Comparison of ENCODE assay signal across 7 cellular contexts in the genomic region with DNA sequence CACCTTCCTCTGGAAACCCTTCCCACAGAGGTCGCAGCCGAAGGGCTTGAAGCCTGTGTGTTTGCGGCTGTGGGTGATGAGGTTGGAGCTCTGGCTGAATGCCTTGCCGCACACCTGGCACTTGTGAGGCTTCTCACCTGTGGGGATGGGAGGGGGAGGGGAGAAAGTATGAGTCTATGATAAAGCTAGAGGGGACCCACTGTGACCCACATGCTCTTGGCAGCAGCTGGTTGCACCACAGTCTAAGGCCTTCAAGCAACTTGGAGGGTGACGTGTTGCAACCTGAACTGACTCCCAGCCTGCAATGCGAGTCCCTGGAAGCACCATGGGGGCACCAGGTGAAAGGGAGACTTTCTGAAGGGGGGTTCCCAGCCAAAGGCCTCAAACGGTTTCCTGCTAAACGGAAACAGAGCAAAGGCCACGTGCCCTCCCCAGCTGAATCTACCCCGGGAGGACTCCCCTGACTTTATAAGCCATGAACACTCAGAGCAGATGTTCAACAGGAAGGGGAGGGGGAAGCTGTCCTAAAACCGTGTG. TPM values are rescaled to one million over a fixed set of nuclear protein-coding genes. Genes with fewer than 3 reads are reported as not detected.
DNase-seq lines count a peak whose midpoint lies in the region; TF ChIP-seq lines count a peak whose summit lies in the region.

No MANE protein-coding gene starts in this region.

- no peaks in the 10 kb centered on the region for H3K27me3 Mint-ChIP-seq in activated T-helper 2 cell treated with anti-CD3 and anti-CD28 coated beads, Interferon-gamma antibody, Interleukin-2, Interleukin-4, amounts not matched to agents 10 μg/mL and 5 μg/mL and 100 μg/mL, durations not matched to agents 14 hours and 24 hours and 36 hours (ENCODE audit: low read depth)

- peaks cover 96% of the 10 kb centered on the region for H3K36me3 Mint-ChIP-seq in activated T-helper 2 cell treated with anti-CD3 and anti-CD28 coated beads, Interferon-gamma antibody, Interleukin-2, Interleukin-4, amounts not matched to agents 10 μg/mL and 5 μg/mL and 100 μg/mL, durations not matched to agents 14 hours and 24 hours and 36 hours (ENCODE audit: low read depth)

- H3K9me3 Mint-ChIP-seq in activated T-helper 2 cell treated with anti-CD3 and anti-CD28 coated beads, Interferon-gamma antibody, Interleukin-2, Interleukin-4, amounts not matched to agents 10 μg/mL and 5 μg/mL and 100 μg/mL, durations not matched to agents 14 hours and 24 hours and 36 hours, result no peaks in the 10 kb centered on the region

- H3K27ac Mint-ChIP-seq in activated T-helper 2 cell treated with anti-CD3 and anti-CD28 coated beads, Interferon-gamma antibody, Interleukin-2, Interleukin-4, amounts not matched to agents 10 μg/mL and 5 μg/mL and 100 μg/mL, durations not matched to agents 14 hours and 24 hours and 36 hours, result peak overlapping the region; percentile 91

- H3K4me3 Mint-ChIP-seq in activated T-helper 2 cell treated with anti-CD3 and anti-CD28 coated beads, Interferon-gamma antibody, Interleukin-2, Interleukin-4, amounts not matched to agents 10 μg/mL and 5 μg/mL and 100 μg/mL, durations not matched to agents 14 hours and 24 hours and 36 hours (ENCODE audit: low read depth), result peak overlapping the region; percentile 70

- DNase-seq in GM20000 (ENCODE audit: low spot score) (peak; percentile 54), NCI-H2171 treated with DMSO at 0.1 percent for 48 hours (lab: John Stamatoyannopoulos, UW) (peak; percentile 70), cardiac septum (ENCODE audit: low spot score) (no peak), amygdala (lab: John Stamatoyannopoulos, UW) (no peak), NCI-H1048 (lab: John Stamatoyannopoulos, UW) (no peak)
- DNase-seq in activated T-helper 2 cell treated with anti-CD3 and anti-CD28 coated beads, Interferon-gamma antibody, Interleukin-2, Interleukin-4, amounts not matched to agents 10 μg/mL and 5 μg/mL and 100 μg/mL, durations not matched to agents 14 hours and 24 hours and 36 hours (ENCODE audit: low spot score), result peak; percentile 62
- DNase-seq in stimulated activated CD8-positive, alpha-beta memory T cell treated with anti-CD3 and anti-CD28 coated beads, Interleukin-4, amount 100 ng/mL, for 48 hours, result peak; percentile 69

- intact Hi-C loops in activated T-helper 2 cell treated with anti-CD3 and anti-CD28 coated beads, Interferon-gamma antibody, Interleukin-2, Interleukin-4, amounts not matched to agents 10 μg/mL and 5 μg/mL and 100 μg/mL, durations not matched to agents 14 hours and 24 hours and 36 hours (cut with micrococcal nuclease), result loop anchor here (1.0 kb wide), 1 partner anchor 10 kb away; a partner anchor contains a TSS
- intact Hi-C loops in cardiac septum (cut with DNase I), result no loop called here

- TF ChIP-seq CTCF in GM20000 (IDR thresholded peaks at IDR 0.05; ENCODE audit: extremely low read depth, missing control alignments), result no peak

- H3K4me1 Mint-ChIP-seq in activated T-helper 2 cell treated with anti-CD3 and anti-CD28 coated beads, Interferon-gamma antibody, Interleukin-2, Interleukin-4, amounts not matched to agents 10 μg/mL and 5 μg/mL and 100 μg/mL, durations not matched to agents 14 hours and 24 hours and 36 hours (ENCODE audit: low read depth), result peaks cover 78% of the 10 kb centered on the region

RNA-seq across cellular contexts. Expression of a gene that starts 10.6 kb away (rescaled TPM):
- 93.8 and 99.4 TPM in 2 replicates for total RNA-seq in activated T-helper 2 cell treated with anti-CD3 and anti-CD28 coated beads, Interferon-gamma antibody, Interleukin-2, Interleukin-4, amounts not matched to agents 10 μg/mL and 5 μg/mL and 100 μg/mL, durations not matched to agents 14 hours and 24 hours and 36 hours
- 0.19 TPM for total RNA-seq in cardiac septum

Comparison
In these comparisons a context has a peak if more than half of its experiments do, and no peak if none do; other contexts are left out.
1. DNase-seq: peak in GM20000 (single experiment), NCI-H2171 treated with DMSO at 0.1 percent for 48 hours (single experiment), activated T-helper 2 cell treated with anti-CD3 and anti-CD28 coated beads, Interferon-gamma antibody, Interleukin-2, Interleukin-4, amounts not matched to agents 10 μg/mL and 5 μg/mL and 100 μg/mL, durations not matched to agents 14 hours and 24 hours and 36 hours (single experiment) and stimulated activated CD8-positive, alpha-beta memory T cell treated with anti-CD3 and anti-CD28 coated beads, Interleukin-4, amount 100 ng/mL, for 48 hours (single experiment); none in cardiac septum (single experiment), amygdala (0 of 56) and NCI-H1048 (single experiment).
2. RNA of a gene that starts 10.6 kb away (total RNA-seq): 93.8 to 99.4 TPM in activated T-helper 2 cell treated with anti-CD3 and anti-CD28 coated beads, Interferon-gamma antibody, Interleukin-2, Interleukin-4, amounts not matched to agents 10 μg/mL and 5 μg/mL and 100 μg/mL, durations not matched to agents 14 hours and 24 hours and 36 hours; 0.19 TPM in cardiac septum (single experiment); every median in the first group is over 10 times any median in the second.